Comparison of ENCODE assay signal across 21 cellular contexts in the genomic region with DNA sequence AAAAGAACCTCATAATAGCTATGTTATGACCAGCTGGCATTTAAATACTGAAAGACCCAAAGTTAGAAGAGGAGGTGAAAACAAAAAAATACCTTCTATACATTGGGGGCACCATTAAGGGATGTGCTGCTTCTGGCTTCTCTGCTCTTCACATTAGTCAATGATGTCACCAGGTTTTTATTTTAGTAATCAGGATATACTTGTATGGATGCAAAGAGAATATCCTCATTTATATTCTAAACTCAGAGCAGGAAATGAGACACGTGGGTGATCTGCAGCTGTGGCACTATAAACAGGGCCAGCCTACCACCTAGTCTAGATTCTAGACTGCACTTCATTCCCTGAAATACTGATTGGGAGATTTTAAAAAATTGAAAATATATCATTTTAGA. TPM values are rescaled to one million over a fixed set of nuclear protein-coding genes. Genes with fewer than 3 reads are reported as not detected.
DNase-seq lines count a peak whose midpoint lies in the region; ATAC-seq and TF ChIP-seq lines count a peak whose summit lies in the region.
"Had no signal": no experiment of that assay in that cellular context is flagged by ENCODE, and none has a peak within 500 bp of the region (broad histone marks: within the 10 kb centered on the region; RNA-seq: fewer than 3 reads in every experiment).

No MANE protein-coding gene starts in this region.

- TF ChIP-seq RAD21 in SK-N-SH (IDR thresholded peaks at IDR 0.05; ENCODE audit: low read length): no peak

- POLR2A ChIA-PET in SK-N-SH (lab: Yijun Ruan, JAX): no interaction called here

- no peak for TF ChIP-seq EP300 in SK-N-SH (IDR thresholded peaks at IDR 0.05; ENCODE audit: borderline replicate concordance in 1 of 2, low read depth in 1 of 2, low read length in 1 of 2)

- peaks cover 10% of the 10 kb centered on the region; the same call in 1 of the 2 replicates for H3K79me2 ChIP-seq in SK-N-SH (ENCODE audit: insufficient read depth)

- CTCF ChIA-PET in SK-N-SH (lab: Yijun Ruan, JAX): interaction anchor here (1.6 kb wide), 1 partner anchor 13 kb away, joined by 3 read pairs; no protein-coding TSS in a partner anchor

- H3K27me3 ChIP-seq in SK-N-SH (ENCODE audit: insufficient read depth): no peaks in the 10 kb centered on the region
- H3K27me3 ChIP-seq: cardiac muscle cell had no signal

- H3K9ac ChIP-seq in SK-N-SH: no peak overlapping the region

- H4K20me1 ChIP-seq in SK-N-SH (ENCODE audit: insufficient read depth): no peaks in the 10 kb centered on the region

- H3K9me2 ChIP-seq in SK-N-SH: no peaks in the 10 kb centered on the region

- H3K4me1 ChIP-seq in SK-N-SH (ENCODE audit: control insufficient read depth in 1 of 2, insufficient read depth in 2 of 2, low read depth in 1 of 2, low read length in 1 of 2): peaks cover 4 to 14% of the 10 kb centered on the region in 2 experiments; a peak in 3 of 4 replicates

- H3K9me3 ChIP-seq in SK-N-SH: no peaks in the 10 kb centered on the region

- WGBS in SK-N-SH (ENCODE audit: low lambda C conversion rate): 78% methylated on average over 1 of the region's 1 CpG

- H3K27ac ChIP-seq in caudate nucleus (ENCODE audit: low read depth, low read length): no peak overlapping the region
- no peak overlapping the region for H3K27ac ChIP-seq in SK-N-SH (ENCODE audit: low read depth in 2 of 2, low read length in 1 of 2)
- H3K27ac ChIP-seq: cardiac muscle cell had no signal

- H3K36me3 ChIP-seq in SK-N-SH (replicated peaks in 1 of 2; ENCODE audit: control insufficient read depth in 1 of 2, insufficient read depth in 2 of 2, low read length in 1 of 2): peaks cover 4 to 5% of the 10 kb centered on the region in 2 experiments

- no peak overlapping the region for H2AFZ ChIP-seq in SK-N-SH (ENCODE audit: low read depth)

- TF ChIP-seq CTCF in SK-N-SH (IDR thresholded peaks at IDR 0.05): no peak

- DNase-seq in dermis blood vessel endothelial cell (peak; percentile 48), caudate nucleus (lab: John Stamatoyannopoulos, UW) (no peak), NCI-H2081 (lab: John Stamatoyannopoulos, UW) (no peak), A172 (ENCODE audit: low spot score) (no peak), SK-N-SH (no peak)
- DNase-seq: activated CD8-positive, alpha-beta memory T cell treated with anti-CD3 and anti-CD28 coated beads, Interleukin-2, amount 50 U/mL, for 4 hours; DMS79 treated with DMSO at 0.1 percent for 48 hours; GOT3; Kasumi-1; mammary epithelial cell; NCI-H187 treated with DMSO at 0.1 percent for 48 hours; NCI-H774; right cardiac atrium; RPMI8226; T-helper 1 cell had no signal

- peaks cover 19% of the 10 kb centered on the region for H3F3A ChIP-seq in SK-N-SH (replicated peaks; ENCODE audit: insufficient read depth)

- no peak overlapping the region for H3K4me2 ChIP-seq in SK-N-SH

- ATAC-seq in GM18870 (IDR thresholded peaks at IDR 0.05; ENCODE audit: unreplicated experiment) (peak; percentile 29), GM21619 (IDR thresholded peaks at IDR 0.05; ENCODE audit: unreplicated experiment) (peak; percentile 35), HG03039 (IDR thresholded peaks at IDR 0.05; ENCODE audit: unreplicated experiment) (peak; percentile 35)
- ATAC-seq: activated CD4-positive, CD25-positive, alpha-beta regulatory T cell treated with anti-CD3 and anti-CD28 coated beads, Interleukin-2, amount 50 U/mL, for 24 hours; activated naive CD4-positive, alpha-beta T cell treated with anti-CD3 and anti-CD28 coated beads, Interleukin-2, amount 50 U/mL, for 72 hours; right cardiac atrium had no signal

- H3K4me3 ChIP-seq in SK-N-SH (ENCODE audit: low read depth in 2 of 2, low read length in 1 of 2): no peak overlapping the region
- H3K4me3 ChIP-seq: cardiac muscle cell had no signal

TF ChIP-seq in SK-N-SH, 30 proteins besides CTCF, POLR2A, EP300 and RAD21:
- TF ChIP-seq RCOR1 (IDR thresholded peaks at IDR 0.05; ENCODE audit: low read length) (no peak), NFIC (IDR thresholded peaks at IDR 0.05; ENCODE audit: borderline replicate concordance) (no peak), RFX5 (IDR thresholded peaks at IDR 0.05; ENCODE audit: low read length) (no peak), FOSL2 (IDR thresholded peaks at IDR 0.05; ENCODE audit: borderline replicate concordance, low read depth) (no peak)
- TF ChIP-seq, protein P1, sequence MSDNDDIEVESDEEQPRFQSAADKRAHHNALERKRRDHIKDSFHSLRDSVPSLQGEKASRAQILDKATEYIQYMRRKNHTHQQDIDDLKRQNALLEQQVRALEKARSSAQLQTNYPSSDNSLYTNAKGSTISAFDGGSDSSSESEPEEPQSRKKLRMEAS (IDR thresholded peaks at IDR 0.05; ENCODE audit: low read depth): no peak

RNA-seq across cellular contexts. Expression of gene WLS, which starts 51.2 kb away (rescaled TPM):
- total RNA-seq in dermis blood vessel endothelial cell: 43.4 and 50.8 TPM in 2 replicates
- 32.3 and 49.4 TPM in 2 replicates for total RNA-seq in A172 (2014; rRNA removed; shearing (Covaris generic))
- polyA plus RNA-seq in SK-N-SH (2012; rRNA removed): 69.0 and 73.7 TPM in 2 replicates
- 64.1 and 77.6 TPM in 2 replicates for polyA plus RNA-seq in SK-N-SH (2012; cell fraction: cytosol; rRNA removed)
- polyA plus RNA-seq in SK-N-SH (2012; cell fraction: nucleus; rRNA removed): 59.8 and 94.2 TPM in 2 replicates
- total RNA-seq: activated naive CD4-positive, alpha-beta T cell treated with anti-CD3 and anti-CD28 coated beads, Interleukin-2, amount 50 U/mL, for 72 hours had no signal
